In genomic region chr1:114100148-114100547, GRCh38 we compare ENCODE assay signal across 25 cellular contexts. TPM values are rescaled to one million over a fixed set of nuclear protein-coding genes. Genes with fewer than 3 reads are reported as not detected.
"Had no signal": no experiment of that assay in that cellular context is flagged by ENCODE, and none has a peak within 500 bp of the region (broad histone marks: within the 10 kb centered on the region; RNA-seq: fewer than 3 reads in every experiment).

No MANE protein-coding gene starts in this region.

- DNase-seq: activated CD4-positive, alpha-beta memory T cell treated with anti-CD3 and anti-CD28 coated beads for 36 hours; activated CD4-positive, alpha-beta T cell treated with anti-CD3 and anti-CD28 coated beads, Interleukin-2, amount 10 ng/mL, durations not matched to agents 7 days and 5 days; activated CD4-positive, CD25-positive, alpha-beta regulatory T cell; activated CD8-positive, alpha-beta memory T cell treated with anti-CD3 and anti-CD28 coated beads for 24 hours; activated gamma-delta T cell; activated naive CD4-positive, alpha-beta T cell treated with anti-CD3 and anti-CD28 coated beads for 36 hours; activated T-cell treated with anti-CD3 and anti-CD28 coated beads for 4 hours; activated T-cell treated with anti-CD3 and anti-CD28 coated beads, Interleukin-2, amount 50 U/mL, for 48 hours; brain microvascular endothelial cell; KG1; NCI-H1048; NCI-H146; NCI-H187 treated with DMSO at 0.1 percent for 48 hours; NCI-H2081 treated with DMSO at 0.1 percent for 48 hours; NCI-H446 treated with DMSO at 0.1 percent for 48 hours; NCI-H524 treated with DMSO at 0.1 percent for 48 hours; NCI-H774; NK-92 treated with Interleukin-12 subunit alpha and Interleukin-12 subunit beta, amount 100 ng/mL, for 24 hours; OCI-M1; RPMI8226; SK-N-SH; T-helper 1 cell had no signal

- H3K4me3 ChIP-seq: cardiac muscle cell had no signal

- H3K27me3 ChIP-seq: brain microvascular endothelial cell, cardiac muscle cell had no signal

- H3K36me3 ChIP-seq: brain microvascular endothelial cell, cardiac muscle cell had no signal

- H3K4me2 ChIP-seq: SK-N-SH had no signal

- H3K27ac ChIP-seq: brain microvascular endothelial cell, cardiac muscle cell, VCaP had no signal

- H3K9ac ChIP-seq: SK-N-SH had no signal

- H3K9me2 ChIP-seq: SK-N-SH had no signal

- H3K9me3 ChIP-seq: SK-N-SH had no signal

RNA-seq across cellular contexts. Expression of gene SYT6, which starts 53.5 kb away (rescaled TPM):
- polyA plus RNA-seq: cardiac muscle cell, IgD-negative memory B cell, SK-N-SH had no signal
